In the genomic region with DNA sequence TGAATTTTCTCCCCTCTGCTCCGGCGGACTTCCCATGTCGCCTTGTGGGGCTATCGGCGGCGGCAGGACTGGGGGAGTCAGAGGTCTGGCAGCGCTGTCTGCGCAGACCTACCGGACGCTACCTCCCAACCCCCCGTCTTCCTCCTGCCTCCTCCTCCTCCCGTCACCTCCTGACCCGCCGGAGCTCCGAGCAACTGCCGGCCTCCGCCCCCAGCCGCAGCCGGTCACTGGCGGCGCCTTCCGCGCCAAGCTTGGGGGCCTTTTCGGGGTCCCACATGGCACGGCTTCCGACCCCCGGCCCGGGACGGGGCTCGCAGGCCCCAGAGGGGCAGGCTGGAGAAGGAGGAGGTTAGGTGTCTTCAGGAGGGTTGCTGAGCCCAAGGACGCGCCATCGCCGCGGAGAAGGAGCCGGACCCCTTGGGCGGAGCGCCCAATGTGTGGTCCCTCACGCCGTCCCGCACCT, we compare ENCODE assay signal across 8 cellular contexts. TPM values are rescaled to one million over a fixed set of nuclear protein-coding genes. Genes with fewer than 3 reads are reported as not detected.
A peak's percentile ranks its signal among the peaks of the same experiment; 100 is the strongest.
DNase-seq lines count a peak whose midpoint lies in the region; ATAC-seq and TF ChIP-seq lines count a peak whose summit lies in the region.
"Not testable (repeated sequence)": the region's sequence is repeated elsewhere in the genome, so short reads cannot be mapped to it uniquely, and the experiment has no call there.

No MANE protein-coding gene starts in this region.

- peak in 1 of 3 donors; percentile 20 for DNase-seq in CD4-positive, CD25-positive, alpha-beta regulatory T cell
- DNase-seq in NT2/D1 (ENCODE audit: low read depth, low spot score); erythroblast (lab: John Stamatoyannopoulos, UW): not testable (repeated sequence)
- DNase-seq in activated gamma-delta T cell (lab: John Stamatoyannopoulos, UW) (peak; percentile 20), memory B cell (ENCODE audit: low spot score in 2 of 2) (peak; percentile 16 to 43), spleen (peak; percentile 86)

- not testable (repeated sequence) for H3K9me3 Mint-ChIP-seq in CD4-positive, CD25-positive, alpha-beta regulatory T cell; memory B cell

- peak overlapping the region; percentile 80 for H3K4me3 ChIP-seq in CD4-positive, CD25-positive, alpha-beta regulatory T cell (ENCODE audit: low read depth, low read length)
- H3K4me3 ChIP-seq in NT2/D1 (ENCODE audit: insufficient read length, low read depth), result peak overlapping the region; percentile 87
- H3K4me3 ChIP-seq in spleen, result peak overlapping the region; percentile 65 to 92 (median 76)

- WGBS in spleen, 5 donors, result 0% methylated on average over 6 to 15 of the region's 41 CpGs; no CpG with 5 or more reads in 2 of the 5 donors

- not testable (repeated sequence) for H3K27me3 Mint-ChIP-seq in CD4-positive, CD25-positive, alpha-beta regulatory T cell; memory B cell

- peak; percentile 32 to 44 for ATAC-seq in CD4-positive, CD25-positive, alpha-beta regulatory T cell (ENCODE audit: low read depth in 2 of 2)
- ATAC-seq in GM19463 (IDR thresholded peaks at IDR 0.05; ENCODE audit: unreplicated experiment) (peak; percentile 52), HG03039 (IDR thresholded peaks at IDR 0.05; ENCODE audit: unreplicated experiment) (peak; percentile 43), memory B cell (ENCODE audit: low read depth) (peak; percentile 47)

- H3K27ac ChIP-seq in CD4-positive, CD25-positive, alpha-beta regulatory T cell (ENCODE audit: insufficient read depth, low read length, poor library complexity, severe bottlenecking), result peak overlapping the region; percentile 85
- peak overlapping the region; percentile 81 to 96 (median 92) for H3K27ac ChIP-seq in spleen

- not testable (repeated sequence) for H3K9me3 ChIP-seq in CD4-positive, CD25-positive, alpha-beta regulatory T cell (ENCODE audit: control insufficient read depth in 2 of 2, low read length in 2 of 2); NT2/D1 (ENCODE audit: insufficient read depth, low read length); spleen

- H3K9ac ChIP-seq in NT2/D1 (ENCODE audit: insufficient read length, low read depth), result peak overlapping the region; percentile 61

- peak overlapping the region; percentile 96 to 99 (median 98) for H3K4me3 Mint-ChIP-seq in CD4-positive, CD25-positive, alpha-beta regulatory T cell
- peak overlapping the region; percentile 99 for H3K4me3 Mint-ChIP-seq in memory B cell

- peaks cover 7 to 44% (median 33%) of the 10 kb centered on the region in 4 donors for H3K4me1 Mint-ChIP-seq in CD4-positive, CD25-positive, alpha-beta regulatory T cell
- not testable (repeated sequence) for H3K4me1 Mint-ChIP-seq in memory B cell

- intact Hi-C loops in spleen (cut with DNase I; ENCODE audit: low total_unique reads), result not testable (repeated sequence)

- not testable (repeated sequence) for H3K36me3 ChIP-seq in CD4-positive, CD25-positive, alpha-beta regulatory T cell (ENCODE audit: control insufficient read depth, insufficient read depth, low read length); NT2/D1 (ENCODE audit: insufficient read depth, insufficient read length, low read length); spleen

- not testable (repeated sequence) for H3K36me3 Mint-ChIP-seq in CD4-positive, CD25-positive, alpha-beta regulatory T cell; memory B cell

- not testable (repeated sequence) for TF ChIP-seq CTCF in spleen (IDR thresholded peaks at IDR 0.05 in 8 of 11, conservative IDR thresholded peaks at IDR 0.05 in 3 of 11)

- peak overlapping the region; percentile 92 to 99 (median 97) for H3K27ac Mint-ChIP-seq in CD4-positive, CD25-positive, alpha-beta regulatory T cell
- H3K27ac Mint-ChIP-seq in memory B cell, result peak overlapping the region; percentile 94

- not testable (repeated sequence) for H3K27me3 ChIP-seq in CD4-positive, CD25-positive, alpha-beta regulatory T cell (ENCODE audit: control insufficient read depth, insufficient read depth, low read length); NT2/D1 (ENCODE audit: insufficient read depth, insufficient read length); spleen (replicated peaks in 1 of 7)

- peaks cover 16% of the 10 kb centered on the region for H3K4me1 ChIP-seq in CD4-positive, CD25-positive, alpha-beta regulatory T cell (ENCODE audit: control insufficient read depth, insufficient read depth, low read length, poor library complexity, severe bottlenecking)
- H3K4me1 ChIP-seq in NT2/D1 (ENCODE audit: insufficient read depth, insufficient read length), result not testable (repeated sequence)
- peaks cover 11 to 40% (median 32%) of the 10 kb centered on the region in 6 donors for H3K4me1 ChIP-seq in spleen

- peak; percentile 49 for TF ChIP-seq POLR2A in erythroblast (IDR thresholded peaks at IDR 0.05; ENCODE audit: low read length)
- not testable (repeated sequence) for TF ChIP-seq POLR2A in spleen (IDR thresholded peaks at IDR 0.05)

RNA-seq across cellular contexts. Expression of gene CARF, which starts 0.3 kb away (rescaled TPM):
- total RNA-seq in CD4-positive, CD25-positive, alpha-beta regulatory T cell, result 11.3 TPM
- 10 to 100 TPM in 1 of 4 donors, 1 to 10 TPM in 3; 4.1 to 12.3 (median 7.0) TPM for polyA plus RNA-seq in CD4-positive, CD25-positive, alpha-beta regulatory T cell
- total RNA-seq in spleen, result 10 to 100 TPM in 6 of 7 donors, 1 to 10 TPM in 1; 9.6 to 21.7 (median 16.7) TPM
- polyA plus RNA-seq in spleen, result 1 to 10 TPM; 2.9 to 3.2 (median 3.0) TPM

RNA-seq across cellular contexts. Expression of gene WDR12, which starts 0.9 kb away (rescaled TPM):
- 8.3 TPM for total RNA-seq in CD4-positive, CD25-positive, alpha-beta regulatory T cell
- polyA plus RNA-seq in CD4-positive, CD25-positive, alpha-beta regulatory T cell, result 10 to 100 TPM; 12.2 to 15.6 (median 13.3) TPM
- 10 to 100 TPM; 17.9 to 33.1 (median 21.9) TPM for total RNA-seq in spleen
- 10 to 100 TPM; 17.2 to 18.0 (median 17.7) TPM for polyA plus RNA-seq in spleen

RNA-seq across cellular contexts. Expression of gene ICA1L, which starts 40.8 kb away (rescaled TPM):
- 0.91 TPM for total RNA-seq in CD4-positive, CD25-positive, alpha-beta regulatory T cell
- polyA plus RNA-seq in CD4-positive, CD25-positive, alpha-beta regulatory T cell, result 1 to 10 TPM in 2 of 4 donors, under 1 TPM in 2; 0.74 to 1.9 (median 1.2) TPM
- total RNA-seq in spleen, result 1 to 10 TPM; 1.2 to 6.7 (median 3.5) TPM
- polyA plus RNA-seq in spleen, result 1 to 10 TPM in 2 of 3 donors, under 1 TPM in 1; 0.67 to 1.2 (median 1.0) TPM
